ENCODE assay signal across 24 cellular contexts in genomic region chr12:2152134-2152533, GRCh38.
A peak's percentile ranks its signal among the peaks of the same experiment; 100 is the strongest.
DNase-seq lines count a peak whose midpoint lies in the region; ATAC-seq and TF ChIP-seq lines count a peak whose summit lies in the region.
"Had no signal": no experiment of that assay in that cellular context is flagged by ENCODE, and none has a peak within 500 bp of the region (broad histone marks: within the 10 kb centered on the region; RNA-seq: fewer than 3 reads in every experiment).

No MANE protein-coding gene starts in this region.

- no peak for TF ChIP-seq CTCF in gastroesophageal sphincter (IDR thresholded peaks at IDR 0.05)

- no peaks in the 10 kb centered on the region for H3K27me3 ChIP-seq in gastroesophageal sphincter

- H3K4me3 Mint-ChIP-seq in activated CD4-positive, alpha-beta T cell treated with anti-CD3 and anti-CD28 coated beads for 36 hours, result no peak overlapping the region
- H3K4me3 Mint-ChIP-seq in activated CD4-positive, alpha-beta T cell treated with anti-CD3 and anti-CD28 coated beads, Interleukin-2, amount 10 ng/mL, durations not matched to agents 24 days and 14 days, result no peak overlapping the region
- H3K4me3 Mint-ChIP-seq: GM23338, neural crest cell, type B pancreatic cell had no signal

- peaks cover 6% of the 10 kb centered on the region for H3K4me1 Mint-ChIP-seq in activated CD4-positive, alpha-beta T cell treated with anti-CD3 and anti-CD28 coated beads for 36 hours
- H3K4me1 Mint-ChIP-seq in activated CD4-positive, alpha-beta T cell treated with anti-CD3 and anti-CD28 coated beads, Interleukin-2, amount 10 ng/mL, durations not matched to agents 24 days and 14 days, result no peaks in the 10 kb centered on the region

- H3K4me1 ChIP-seq in gastroesophageal sphincter, result peaks cover 0 to 70% (median 17%) of the 10 kb centered on the region in 3 donors
- H3K4me1 ChIP-seq: left lung had no signal

- H3K27ac ChIP-seq in gastroesophageal sphincter, result peak overlapping the region in 3 of 4 donors; percentile 29 to 77 (median 72)
- H3K27ac ChIP-seq: 22Rv1, left lung had no signal

- no peaks in the 10 kb centered on the region for H3K36me3 ChIP-seq in gastroesophageal sphincter
- H3K36me3 ChIP-seq: left lung had no signal

- no peaks in the 10 kb centered on the region for H3K9me3 Mint-ChIP-seq in activated CD4-positive, alpha-beta T cell treated with anti-CD3 and anti-CD28 coated beads for 36 hours (ENCODE audit: low read depth)
- no peaks in the 10 kb centered on the region for H3K9me3 Mint-ChIP-seq in activated CD4-positive, alpha-beta T cell treated with anti-CD3 and anti-CD28 coated beads, Interleukin-2, amount 10 ng/mL, durations not matched to agents 24 days and 14 days
- H3K9me3 Mint-ChIP-seq: GM23338, neural crest cell had no signal

- intact Hi-C loops in activated CD4-positive, alpha-beta T cell treated with anti-CD3 and anti-CD28 coated beads for 36 hours (cut with DNase I, micrococcal nuclease), result no loop called here
- intact Hi-C loops in activated CD4-positive, alpha-beta T cell treated with anti-CD3 and anti-CD28 coated beads, Interleukin-2, amount 10 ng/mL, durations not matched to agents 24 days and 14 days (cut with micrococcal nuclease), result no loop called here

- CTCF ChIA-PET in activated CD4-positive, alpha-beta T cell treated with anti-CD3 and anti-CD28 coated beads for 36 hours (lab: Charles Lee), result no interaction called here

- no peak overlapping the region for H3K4me3 ChIP-seq in gastroesophageal sphincter
- H3K4me3 ChIP-seq: GM23338, left lung, mucosa of descending colon had no signal

- 94% methylated on average over 5 of the region's 5 CpGs; no CpG with 5 or more reads in 1 of the 2 donors for WGBS in gastroesophageal sphincter (ENCODE audit: low coverage in 1 of 2), 2 donors

- no peaks in the 10 kb centered on the region for H3K36me3 Mint-ChIP-seq in activated CD4-positive, alpha-beta T cell treated with anti-CD3 and anti-CD28 coated beads for 36 hours (ENCODE audit: low read depth)
- no peaks in the 10 kb centered on the region for H3K36me3 Mint-ChIP-seq in activated CD4-positive, alpha-beta T cell treated with anti-CD3 and anti-CD28 coated beads, Interleukin-2, amount 10 ng/mL, durations not matched to agents 24 days and 14 days (ENCODE audit: low read depth)

- H3K9me3 ChIP-seq in gastroesophageal sphincter, result no peaks in the 10 kb centered on the region
- H3K9me3 ChIP-seq: left lung, mucosa of descending colon had no signal

- DNase-seq in activated CD4-positive, alpha-beta T cell treated with anti-CD3 and anti-CD28 coated beads for 36 hours, result peak; percentile 38
- no peak for DNase-seq in activated CD4-positive, alpha-beta T cell treated with anti-CD3 and anti-CD28 coated beads, Interleukin-2, amount 10 ng/mL, durations not matched to agents 24 days and 14 days
- DNase-seq in HT1080 (ENCODE audit: low read depth) (peak; percentile 32), OCI-M2 (lab: John Stamatoyannopoulos, UW; ENCODE audit: unreplicated experiment) (no peak)
- DNase-seq: activated CD8-positive, alpha-beta memory T cell treated with anti-CD3 and anti-CD28 coated beads, Interleukin-2, amount 50 U/mL, for 48 hours; activated gamma-delta T cell; amniotic stem cell; caudate nucleus; dermis blood vessel endothelial cell; DMS79; Karpas-422; left lung; mucosa of descending colon; NCI-H2029 treated with DMSO at 0.1 percent for 48 hours; NK-92 treated with Interleukin-12 subunit alpha and Interleukin-12 subunit beta, amount 100 ng/mL, for 24 hours; T1000 had no signal

- no peak overlapping the region for H3K27ac Mint-ChIP-seq in activated CD4-positive, alpha-beta T cell treated with anti-CD3 and anti-CD28 coated beads for 36 hours
- no peak overlapping the region for H3K27ac Mint-ChIP-seq in activated CD4-positive, alpha-beta T cell treated with anti-CD3 and anti-CD28 coated beads, Interleukin-2, amount 10 ng/mL, durations not matched to agents 24 days and 14 days
- H3K27ac Mint-ChIP-seq: GM23338, type B pancreatic cell had no signal

- no peak for TF ChIP-seq EP300 in gastroesophageal sphincter (IDR thresholded peaks at IDR 0.05)

- POLR2A ChIA-PET in activated CD4-positive, alpha-beta T cell treated with anti-CD3 and anti-CD28 coated beads for 36 hours (lab: Charles Lee), result no interaction called here

- peak; percentile 78 for ATAC-seq in activated CD4-positive, alpha-beta T cell treated with anti-CD3 and anti-CD28 coated beads for 36 hours
- peak; percentile 74 for ATAC-seq in GM18520 (IDR thresholded peaks at IDR 0.05; ENCODE audit: unreplicated experiment)
- no peak for ATAC-seq in gastroesophageal sphincter
- ATAC-seq in GM21526 (IDR thresholded peaks at IDR 0.05; ENCODE audit: low FRiP score, unreplicated experiment), result no peak
- ATAC-seq in GM19455 (IDR thresholded peaks at IDR 0.05; ENCODE audit: unreplicated experiment), result no peak
- ATAC-seq: GM23338, left lung, mucosa of descending colon had no signal

- no peak for TF ChIP-seq POLR2A in gastroesophageal sphincter (IDR thresholded peaks at IDR 0.05)

- H3K27me3 Mint-ChIP-seq in activated CD4-positive, alpha-beta T cell treated with anti-CD3 and anti-CD28 coated beads for 36 hours, result peaks cover 21% of the 10 kb centered on the region
- H3K27me3 Mint-ChIP-seq in activated CD4-positive, alpha-beta T cell treated with anti-CD3 and anti-CD28 coated beads, Interleukin-2, amount 10 ng/mL, durations not matched to agents 24 days and 14 days, result peaks cover 17% of the 10 kb centered on the region

Comparison
In these comparisons a context has a peak if more than half of its experiments do, and no peak if none do; other contexts are left out.
1. DNase-seq: peak in activated CD4-positive, alpha-beta T cell treated with anti-CD3 and anti-CD28 coated beads for 36 hours (single experiment) and HT1080 (single experiment); none in activated CD4-positive, alpha-beta T cell treated with anti-CD3 and anti-CD28 coated beads, Interleukin-2, amount 10 ng/mL, durations not matched to agents 24 days and 14 days (single experiment) and OCI-M2 (single experiment).
2. ATAC-seq: peak in activated CD4-positive, alpha-beta T cell treated with anti-CD3 and anti-CD28 coated beads for 36 hours (single experiment) and GM18520 (single experiment); none in gastroesophageal sphincter (single experiment), GM21526 (single experiment) and GM19455 (single experiment).